14 cellular contexts compared by ENCODE assay signal in genomic region chr4:11073621-11074051, GRCh38.
DNase-seq lines count a peak whose midpoint lies in the region; ATAC-seq lines count a peak whose summit lies in the region.
"Had no signal": no experiment of that assay in that cellular context is flagged by ENCODE, and none has a peak within 500 bp of the region (broad histone marks: within the 10 kb centered on the region; RNA-seq: fewer than 3 reads in every experiment).

No MANE protein-coding gene starts in this region.

- intact Hi-C loops in left cardiac atrium (cut with DNase I) = no loop called here

- DNase-seq in KBM-7 (peak; percentile 17), astrocyte of the hippocampus (ENCODE audit: low read depth, low spot score) (peak; percentile 95), left cardiac atrium (peak; percentile 73), skeletal muscle cell (ENCODE audit: low read depth) (peak; percentile 43), NCI-H2107 (lab: John Stamatoyannopoulos, UW) (no peak), kidney glomerular epithelial cell (lab: John Stamatoyannopoulos, UW) (no peak), GOT3 (lab: John Stamatoyannopoulos, UW) (no peak)
- DNase-seq: activated CD8-positive, alpha-beta memory T cell treated with anti-CD3 and anti-CD28 coated beads, Interleukin-2, amount 50 U/mL, for 4 hours; adrenal gland; NCI-H82; right lobe of liver; T-helper 2 cell had no signal

- ATAC-seq in left cardiac atrium (peak; percentile 88 to 98), HG03108 (IDR thresholded peaks at IDR 0.05; ENCODE audit: unreplicated experiment) (no peak)
- ATAC-seq: K562 had no signal

- in situ Hi-C loops in KBM-7 (cut with MboI; ENCODE audit: low pct_unique_long_range_greater_than_20kb, low sequenced_read_pairs) = no loop called here

- H3K4me3 ChIP-seq in skeletal muscle cell (ENCODE audit: low read depth, low read length) = no peak overlapping the region
- H3K4me3 ChIP-seq: adrenal gland, K562, right lobe of liver had no signal

Comparison
In these comparisons a context has a peak if more than half of its experiments do, and no peak if none do; other contexts are left out.
1. DNase-seq: peak in KBM-7 (single experiment), astrocyte of the hippocampus (single experiment), left cardiac atrium (single experiment) and skeletal muscle cell (single experiment); none in NCI-H2107 (single experiment), kidney glomerular epithelial cell (single experiment) and GOT3 (single experiment).